5 cellular contexts compared by ENCODE assay signal in the genomic region with DNA sequence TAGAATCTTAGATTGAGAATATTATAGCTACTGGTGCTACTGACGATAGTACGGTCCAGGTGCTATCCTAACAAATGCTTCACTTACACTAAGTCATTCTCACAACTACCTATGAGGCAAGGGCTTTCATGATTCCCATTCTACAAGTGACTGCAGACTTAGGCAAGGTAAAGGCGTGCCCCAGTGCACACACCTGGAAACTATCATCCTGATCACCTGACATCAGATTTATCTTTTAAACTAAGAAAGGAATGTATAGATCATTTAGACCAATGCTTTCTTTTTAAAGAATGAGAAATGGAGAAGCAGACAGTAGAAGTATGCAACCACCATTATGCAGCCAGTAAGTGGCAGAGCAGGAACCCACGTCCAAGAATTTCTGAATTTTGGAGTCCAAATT. TPM values are rescaled to one million over a fixed set of nuclear protein-coding genes. Genes with fewer than 3 reads are reported as not detected.
"Had no signal": no experiment of that assay in that cellular context is flagged by ENCODE, and none has a peak within 500 bp of the region (broad histone marks: within the 10 kb centered on the region; RNA-seq: fewer than 3 reads in every experiment).

No MANE protein-coding gene starts in this region.

- H3K4me3 Mint-ChIP-seq: H9 had no signal

- H3K4me3 ChIP-seq: GM23248, K562 had no signal

- H2AFZ ChIP-seq: GM23248 had no signal

- ATAC-seq: K562 had no signal

- H3K27ac ChIP-seq: GM23248 had no signal

- DNase-seq: GM23248, H9, HCEC 1CT, IMR-90 had no signal

- H3K9me3 Mint-ChIP-seq: H9 had no signal

- H3K9ac ChIP-seq: GM23248 had no signal

RNA-seq across cellular contexts. Expression of a gene that starts 59.2 kb away (rescaled TPM):
- total RNA-seq: GM23248 had no signal
- polyA plus RNA-seq: GM23248, K562 had no signal
